Comparison of ENCODE assay signal across 8 cellular contexts in genomic region chr14:68685419-68686211, GRCh38.
A peak's percentile ranks its signal among the peaks of the same experiment; 100 is the strongest.
DNase-seq lines count a peak whose midpoint lies in the region; ATAC-seq and TF ChIP-seq lines count a peak whose summit lies in the region.

No MANE protein-coding gene starts in this region.

- no peaks in the 10 kb centered on the region for H3K9me3 ChIP-seq in CD8-positive, alpha-beta T cell (ENCODE audit: low read length)
- no peaks in the 10 kb centered on the region for H3K9me3 ChIP-seq in BE2C

- CTCF ChIA-PET in CD8-positive, alpha-beta T cell (lab: Charles Lee): interaction anchor here (0.6 to 5.8 kb wide), 6 partner anchors 95 to 130 kb away, joined by 3 to 35 read pairs (median 4); partner anchors contain the start of gene ZFP36L1

- peak; percentile 67 to 94 (median 82) for DNase-seq in CD8-positive, alpha-beta T cell
- DNase-seq in HT-29 (ENCODE audit: low spot score): peak; percentile 31
- peak; percentile 70 for DNase-seq in activated CD4-positive, alpha-beta T cell treated with anti-CD3 and anti-CD28 coated beads for 1 hour
- DNase-seq in effector CD4-positive, alpha-beta T cell: peak; percentile 76
- DNase-seq in renal cortical epithelial cell (ENCODE audit: low read depth): peak; percentile 99
- no peak for DNase-seq in iPS-NIHi11 (ENCODE audit: low spot score)
- DNase-seq in BE2C: no peak

- peak overlapping the region; percentile 96 for H3K27ac Mint-ChIP-seq in CD8-positive, alpha-beta T cell

- ATAC-seq in CD8-positive, alpha-beta T cell: peak; percentile 87
- peak; percentile 70 for ATAC-seq in GM21381 (IDR thresholded peaks at IDR 0.05; ENCODE audit: unreplicated experiment)

- no peak for TF ChIP-seq CTCF in CD8-positive, alpha-beta T cell (IDR thresholded peaks at IDR 0.05)
- TF ChIP-seq CTCF in BE2C (IDR thresholded peaks at IDR 0.05; ENCODE audit: low read depth, low read length): no peak

- no peaks in the 10 kb centered on the region for H3K9me3 Mint-ChIP-seq in CD8-positive, alpha-beta T cell

- H3K27ac ChIP-seq in CD8-positive, alpha-beta T cell (ENCODE audit: low read depth, low read length): peak overlapping the region; percentile 50

- no peak overlapping the region for H3K4me3 ChIP-seq in CD8-positive, alpha-beta T cell (ENCODE audit: low read depth, low read length)
- H3K4me3 ChIP-seq in BE2C (ENCODE audit: low read depth, low read length): no peak overlapping the region

- no peaks in the 10 kb centered on the region for H3K36me3 Mint-ChIP-seq in CD8-positive, alpha-beta T cell

- peaks cover 70% of the 10 kb centered on the region for H3K4me1 Mint-ChIP-seq in CD8-positive, alpha-beta T cell (ENCODE audit: low read depth)

- peaks cover 56% of the 10 kb centered on the region for H3K4me1 ChIP-seq in CD8-positive, alpha-beta T cell (ENCODE audit: insufficient read depth, low read length)
- no peaks in the 10 kb centered on the region for H3K4me1 ChIP-seq in BE2C

- H3K4me3 Mint-ChIP-seq in CD8-positive, alpha-beta T cell: peak overlapping the region; percentile 23

- POLR2A ChIA-PET in CD8-positive, alpha-beta T cell (lab: Charles Lee): interaction anchor here (0.6 to 4.7 kb wide), 20 partner anchors 8 to 426 kb away, joined by 3 to 36 read pairs (median 4); partner anchors contain the start of gene ZFP36L1

- no peaks in the 10 kb centered on the region for H3K27me3 ChIP-seq in CD8-positive, alpha-beta T cell (ENCODE audit: insufficient read depth, low read length)
- no peaks in the 10 kb centered on the region for H3K27me3 ChIP-seq in BE2C

- intact Hi-C loops in CD8-positive, alpha-beta T cell (cut with DNase I, micrococcal nuclease): loop anchor here (1.0 to 10.0 kb wide), 12 partner anchors 33 to 441 kb away; no protein-coding TSS in a partner anchor

- no peaks in the 10 kb centered on the region for H3K27me3 Mint-ChIP-seq in CD8-positive, alpha-beta T cell (ENCODE audit: low read depth)

- no peaks in the 10 kb centered on the region for H3K36me3 ChIP-seq in CD8-positive, alpha-beta T cell (ENCODE audit: insufficient read depth, low read length)
- H3K36me3 ChIP-seq in BE2C: no peaks in the 10 kb centered on the region

Comparison
In these comparisons a context has a peak if more than half of its experiments do, and no peak if none do; other contexts are left out.
1. DNase-seq: peak in CD8-positive, alpha-beta T cell (7 of 7), HT-29 (single experiment), activated CD4-positive, alpha-beta T cell treated with anti-CD3 and anti-CD28 coated beads for 1 hour (single experiment), effector CD4-positive, alpha-beta T cell (single experiment) and renal cortical epithelial cell (single experiment); none in iPS-NIHi11 (single experiment) and BE2C (single experiment).